26 cellular contexts compared by ENCODE assay signal in genomic region chr1:212192261-212192998, GRCh38.
DNase-seq lines count a peak whose midpoint lies in the region; ATAC-seq, FAIRE-seq and TF ChIP-seq lines count a peak whose summit lies in the region.
"Had no signal": no experiment of that assay in that cellular context is flagged by ENCODE, and none has a peak within 500 bp of the region (broad histone marks: within the 10 kb centered on the region; RNA-seq: fewer than 3 reads in every experiment).

No MANE protein-coding gene starts in this region.

- POLR2A ChIA-PET in K562 (lab: Yijun Ruan, JAX) = interaction anchor here (0.5 kb wide), 1 partner anchor 10 kb away, joined by 4 read pairs; no protein-coding TSS in a partner anchor

- TF ChIP-seq CTCF in K562 (IDR thresholded peaks at IDR 0.05 in 2 of 3, conservative IDR thresholded peaks at IDR 0.05 in 1 of 3; ENCODE audit: insufficient read depth in 2 of 3, low read depth in 1 of 3, low read length in 3 of 3) (no peak), bronchial epithelial cell (IDR thresholded peaks at IDR 0.05; ENCODE audit: insufficient read depth, low read length, severe bottlenecking) (no peak), epithelial cell of esophagus (IDR thresholded peaks at IDR 0.05; ENCODE audit: insufficient read depth, low read depth, low read length, missing control alignments) (no peak)

- no peak for DNase-seq in K562 (ENCODE audit: extremely low read depth in 1 of 4, low spot score in 3 of 4)
- DNase-seq in bronchial epithelial cell (ENCODE audit: low read depth) = peak; percentile 64
- peak; percentile 52 for DNase-seq in epithelial cell of esophagus (ENCODE audit: low read depth)
- no peak for DNase-seq in activated effector memory CD4-positive, alpha-beta T cell treated with Interleukin-2 at 50 U/mL for 16 hours
- DNase-seq: 8988T; ACHN; BE2C; C1 segment of cervical spinal cord; CD4-positive, alpha-beta memory T cell; CD4-positive, CD25-positive, alpha-beta regulatory T cell; CD8-positive, alpha-beta memory T cell; COR-L47; DMS 273 treated with DMSO at 0.1 percent for 48 hours; DMS153; DMS53; DMS79; DND-41; EL; GDM1 had no signal

- ATAC-seq in K562 = no peak
- ATAC-seq in SK-N-SH treated with all-trans-retinoic acid at 6 μM for 48 hours = no peak
- ATAC-seq in GM19397 (IDR thresholded peaks at IDR 0.05; ENCODE audit: unreplicated experiment) = no peak
- ATAC-seq: GM12878 had no signal

- no TSS peak for BruUV-seq in K562 (replicated peaks; lab: Mats Ljungman, UMichigan)

- H3K9me1 ChIP-seq in K562 (ENCODE audit: control insufficient read depth, insufficient read depth, low read length) = no peaks in the 10 kb centered on the region

- no peak overlapping the region for H2AFZ ChIP-seq in K562 (ENCODE audit: low read depth, low read length)

- H3K27ac ChIP-seq in K562 (ENCODE audit: extremely low read depth, low read depth, low read length) = no peak overlapping the region
- H3K27ac ChIP-seq: BLaER1 had no signal

- H3K36me3 ChIP-seq in K562 (ENCODE audit: control insufficient read depth, insufficient read depth, low read length) (no peaks in the 10 kb centered on the region), bronchial epithelial cell (ENCODE audit: control insufficient read depth, insufficient read depth, low read length) (no peaks in the 10 kb centered on the region)
- H3K36me3 ChIP-seq: BE2C, BLaER1 had no signal

- H3K9ac ChIP-seq in K562 (ENCODE audit: insufficient read depth in 1 of 2, low read depth in 2 of 2, low read length in 2 of 2) = no peak overlapping the region
- H3K9ac ChIP-seq: BLaER1 had no signal

- TF ChIP-seq RAD21 in K562 (CRISPR knock-in tag; conservative IDR thresholded peaks at IDR 0.05 in 1 of 2, IDR thresholded peaks at IDR 0.05 in 1 of 2) = no peak

- H3K4me3 ChIP-seq in K562 (no peak overlapping the region), bronchial epithelial cell (ENCODE audit: low read depth, low read length) (no peak overlapping the region), epithelial cell of esophagus (ENCODE audit: low read length) (no peak overlapping the region)
- H3K4me3 ChIP-seq: BLaER1, GM12878 had no signal

- no peaks in the 10 kb centered on the region for H3K9me3 ChIP-seq in K562 (replicated peaks; ENCODE audit: control insufficient read depth, insufficient read depth, low read depth, low read length)
- H3K9me3 ChIP-seq: BE2C had no signal

- in situ Hi-C loops in K562 (cut with MboI) = no loop called here

- intact Hi-C loops in K562 (cut with micrococcal nuclease) = no loop called here

- H3K79me2 ChIP-seq in K562 (ENCODE audit: control insufficient read depth, insufficient read depth, low read length) = no peaks in the 10 kb centered on the region

- 7% methylated on average over 2 of the region's 2 CpGs for WGBS in K562 (ENCODE audit: insufficient coverage, low coverage, missing lambda C conversion rate)

- H3K4me1 ChIP-seq in K562 (replicated peaks in 1 of 2; ENCODE audit: control insufficient read depth in 2 of 2, insufficient read depth in 2 of 2, low read length in 2 of 2) = peaks cover 0 to 4% of the 10 kb centered on the region in 2 experiments; a peak in 2 of 5 replicates
- H3K4me1 ChIP-seq: BE2C had no signal

- TF ChIP-seq EP300 in K562 (IDR thresholded peaks at IDR 0.05; ENCODE audit: low read length) = no peak

- no peak for TF ChIP-seq POLR2A in K562 (conservative IDR thresholded peaks at IDR 0.05)

- H3K27me3 ChIP-seq in K562 (ENCODE audit: control insufficient read depth in 2 of 2, insufficient read depth in 2 of 2, low read length in 2 of 2) (no peaks in the 10 kb centered on the region), bronchial epithelial cell (ENCODE audit: control insufficient read depth, insufficient read depth, low read length) (no peaks in the 10 kb centered on the region)
- H3K27me3 ChIP-seq: BE2C, BLaER1 had no signal

- no peak for FAIRE-seq in K562 (lab: Jason Lieb, UNC)
- FAIRE-seq in bronchial epithelial cell (lab: Jason Lieb, UNC) = no peak
- FAIRE-seq: A204.1, GM12878, GM12892, GM18507 had no signal

- H3K4me2 ChIP-seq in K562 (ENCODE audit: insufficient read depth, low read length) = no peak overlapping the region
- H3K4me2 ChIP-seq: BLaER1 had no signal

- CTCF ChIA-PET in K562 (lab: Yijun Ruan, JAX; ENCODE audit: low intra/inter-chr PET ratio) = no interaction called here

- H4K20me1 ChIP-seq in K562 (replicated peaks; ENCODE audit: control insufficient read depth, insufficient read depth, low read length) = no peaks in the 10 kb centered on the region
- H4K20me1 ChIP-seq: BLaER1 had no signal

TF ChIP-seq in K562, 482 proteins besides CTCF, POLR2A, EP300 and RAD21:
- peak; percentile 6 for TF ChIP-seq MEIS2 (IDR thresholded peaks at IDR 0.05; ENCODE audit: partially characterized antibody)
- TF ChIP-seq PTRF (tag; IDR thresholded peaks at IDR 0.05) = no peak
TF ChIP-seq in K562: peak in this region for 1.

TF ChIP-seq in SK-N-SH treated with all-trans-retinoic acid at 6 μM for 48 hours, 23 proteins besides CTCF, POLR2A, EP300 and RAD21 (continues in another document):
- TF ChIP-seq ISL1 (CRISPR knock-in tag; IDR thresholded peaks at IDR 0.05) (no peak), ZFP30 (CRISPR knock-in tag; IDR thresholded peaks at IDR 0.05) (no peak), CREB5 (CRISPR knock-in tag; IDR thresholded peaks at IDR 0.05; ENCODE audit: low read depth) (no peak), TCF4 (CRISPR knock-in tag; IDR thresholded peaks at IDR 0.05; ENCODE audit: borderline replicate concordance) (no peak), ZC3H10 (CRISPR knock-in tag; IDR thresholded peaks at IDR 0.05) (no peak), BACH2 (CRISPR knock-in tag; IDR thresholded peaks at IDR 0.05; ENCODE audit: borderline replicate concordance) (no peak), ESRRG (CRISPR knock-in tag; IDR thresholded peaks at IDR 0.05) (no peak), ARNTL (CRISPR knock-in tag; IDR thresholded peaks at IDR 0.05; ENCODE audit: borderline replicate concordance, low read depth) (no peak), GLIS3 (CRISPR knock-in tag; IDR thresholded peaks at IDR 0.05) (no peak), TOX (CRISPR knock-in tag; IDR thresholded peaks at IDR 0.05; ENCODE audit: borderline replicate concordance) (no peak), OSR1 (CRISPR knock-in tag; IDR thresholded peaks at IDR 0.05) (no peak), ZFP3 (CRISPR knock-in tag; IDR thresholded peaks at IDR 0.05) (no peak), ZNF8 (CRISPR knock-in tag; IDR thresholded peaks at IDR 0.05) (no peak), CSDC2 (CRISPR knock-in tag; IDR thresholded peaks at IDR 0.05) (no peak), RARB (CRISPR knock-in tag; IDR thresholded peaks at IDR 0.05) (no peak)
- TF ChIP-seq, protein P1, sequence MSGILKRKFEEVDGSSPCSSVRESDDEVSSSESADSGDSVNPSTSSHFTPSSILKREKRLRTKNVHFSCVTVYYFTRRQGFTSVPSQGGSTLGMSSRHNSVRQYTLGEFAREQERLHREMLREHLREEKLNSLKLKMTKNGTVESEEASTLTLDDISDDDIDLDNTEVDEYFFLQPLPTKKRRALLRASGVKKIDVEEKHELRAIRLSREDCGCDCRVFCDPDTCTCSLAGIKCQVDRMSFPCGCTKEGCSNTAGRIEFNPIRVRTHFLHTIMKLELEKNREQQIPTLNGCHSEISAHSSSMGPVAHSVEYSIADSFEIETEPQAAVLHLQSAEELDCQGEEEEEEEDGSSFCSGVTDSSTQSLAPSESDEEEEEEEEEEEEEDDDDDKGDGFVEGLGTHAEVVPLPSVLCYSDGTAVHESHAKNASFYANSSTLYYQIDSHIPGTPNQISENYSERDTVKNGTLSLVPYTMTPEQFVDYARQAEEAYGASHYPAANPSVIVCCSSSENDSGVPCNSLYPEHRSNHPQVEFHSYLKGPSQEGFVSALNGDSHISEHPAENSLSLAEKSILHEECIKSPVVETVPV (CRISPR knock-in tag; IDR thresholded peaks at IDR 0.05) = no peak
- TF ChIP-seq, protein P2, sequence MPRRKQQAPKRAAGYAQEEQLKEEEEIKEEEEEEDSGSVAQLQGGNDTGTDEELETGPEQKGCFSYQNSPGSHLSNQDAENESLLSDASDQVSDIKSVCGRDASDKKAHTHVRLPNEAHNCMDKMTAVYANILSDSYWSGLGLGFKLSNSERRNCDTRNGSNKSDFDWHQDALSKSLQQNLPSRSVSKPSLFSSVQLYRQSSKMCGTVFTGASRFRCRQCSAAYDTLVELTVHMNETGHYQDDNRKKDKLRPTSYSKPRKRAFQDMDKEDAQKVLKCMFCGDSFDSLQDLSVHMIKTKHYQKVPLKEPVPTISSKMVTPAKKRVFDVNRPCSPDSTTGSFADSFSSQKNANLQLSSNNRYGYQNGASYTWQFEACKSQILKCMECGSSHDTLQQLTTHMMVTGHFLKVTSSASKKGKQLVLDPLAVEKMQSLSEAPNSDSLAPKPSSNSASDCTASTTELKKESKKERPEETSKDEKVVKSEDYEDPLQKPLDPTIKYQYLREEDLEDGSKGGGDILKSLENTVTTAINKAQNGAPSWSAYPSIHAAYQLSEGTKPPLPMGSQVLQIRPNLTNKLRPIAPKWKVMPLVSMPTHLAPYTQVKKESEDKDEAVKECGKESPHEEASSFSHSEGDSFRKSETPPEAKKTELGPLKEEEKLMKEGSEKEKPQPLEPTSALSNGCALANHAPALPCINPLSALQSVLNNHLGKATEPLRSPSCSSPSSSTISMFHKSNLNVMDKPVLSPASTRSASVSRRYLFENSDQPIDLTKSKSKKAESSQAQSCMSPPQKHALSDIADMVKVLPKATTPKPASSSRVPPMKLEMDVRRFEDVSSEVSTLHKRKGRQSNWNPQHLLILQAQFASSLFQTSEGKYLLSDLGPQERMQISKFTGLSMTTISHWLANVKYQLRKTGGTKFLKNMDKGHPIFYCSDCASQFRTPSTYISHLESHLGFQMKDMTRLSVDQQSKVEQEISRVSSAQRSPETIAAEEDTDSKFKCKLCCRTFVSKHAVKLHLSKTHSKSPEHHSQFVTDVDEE (CRISPR knock-in tag; IDR thresholded peaks at IDR 0.05) = no peak

Comparison
In these comparisons a context has a peak if more than half of its experiments do, and no peak if none do; other contexts are left out.
1. DNase-seq: peak in bronchial epithelial cell (single experiment) and epithelial cell of esophagus (single experiment); none in K562 (0 of 4) and activated effector memory CD4-positive, alpha-beta T cell treated with Interleukin-2 at 50 U/mL for 16 hours (single experiment).